11 cellular contexts compared by ENCODE assay signal in the genomic region with DNA sequence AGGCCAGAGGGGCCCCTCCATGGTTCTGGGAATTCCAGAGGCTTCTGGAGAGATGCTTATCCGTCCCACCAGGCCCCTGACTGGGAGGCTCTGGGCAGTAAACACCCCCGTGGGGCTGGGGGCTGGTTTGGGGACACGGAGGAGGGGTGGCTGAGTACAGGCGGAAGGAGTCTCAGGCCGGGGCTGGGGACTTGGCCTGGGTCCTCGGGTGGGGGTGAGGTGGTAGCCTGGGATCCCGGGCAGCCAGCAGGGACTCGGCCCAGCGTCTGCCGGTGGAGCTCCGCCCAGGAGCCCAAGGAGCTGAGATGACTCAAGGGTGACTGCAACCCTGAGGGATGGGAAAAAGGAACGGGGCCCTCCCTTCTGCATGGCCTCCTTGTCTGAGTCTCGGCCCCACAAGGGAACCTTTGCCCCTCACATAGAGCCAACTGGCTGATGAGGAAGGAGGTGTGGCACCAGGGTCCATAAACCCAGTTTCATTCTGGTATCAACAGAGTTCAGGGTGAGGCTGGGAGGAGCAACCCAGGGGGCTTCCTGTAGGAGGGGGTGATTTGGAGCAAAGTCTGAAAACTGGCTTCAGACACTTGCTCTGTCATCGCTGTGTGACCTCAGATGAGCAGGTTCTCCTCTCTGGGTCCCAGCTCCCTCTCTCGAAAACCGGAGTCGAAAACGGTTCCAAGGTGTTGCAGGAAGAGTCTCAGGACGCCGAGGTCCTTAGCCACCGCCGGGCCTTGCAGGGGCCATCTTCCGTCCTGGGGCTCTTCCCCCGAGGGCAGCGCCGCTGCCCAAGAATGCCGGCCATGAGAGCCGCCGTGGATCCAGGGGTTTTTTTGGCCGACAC. TPM values are rescaled to one million over a fixed set of nuclear protein-coding genes. Genes with fewer than 3 reads are reported as not detected.
A peak's percentile ranks its signal among the peaks of the same experiment; 100 is the strongest.
DNase-seq lines count a peak whose midpoint lies in the region; ATAC-seq, FAIRE-seq and TF ChIP-seq lines count a peak whose summit lies in the region.
"Had no signal": no experiment of that assay in that cellular context is flagged by ENCODE, and none has a peak within 500 bp of the region (broad histone marks: within the 10 kb centered on the region; RNA-seq: fewer than 3 reads in every experiment).

No MANE protein-coding gene starts in this region.

- no peak for TF ChIP-seq POLR2A in vagina (IDR thresholded peaks at IDR 0.05)

- H3K4me2 ChIP-seq in astrocyte (ENCODE audit: low read length) (peak overlapping the region; percentile 61), keratinocyte (ENCODE audit: control insufficient read depth, extremely low read depth, insufficient read depth, low read depth, low read length) (peak overlapping the region; percentile 88)

- FAIRE-seq in astrocyte (lab: Jason Lieb, UNC) (peak; percentile 34), keratinocyte (lab: Jason Lieb, UNC) (peak; percentile 89)

- dilution Hi-C loops in keratinocyte (cut with MboI; ENCODE audit: extremely low pct_ligation_motif_present, low sequenced_read_pairs): no loop called here

- no peak overlapping the region for H3K4me3 Mint-ChIP-seq in astrocyte (ENCODE audit: unreplicated experiment)
- H3K4me3 Mint-ChIP-seq: activated naive CD4-positive, alpha-beta T cell treated with anti-CD3 and anti-CD28 coated beads, Interleukin-2, amount 50 U/mL, for 24 hours had no signal

- H3K27ac Mint-ChIP-seq in astrocyte (ENCODE audit: unreplicated experiment): peak overlapping the region; percentile 84
- H3K27ac Mint-ChIP-seq: activated naive CD4-positive, alpha-beta T cell treated with anti-CD3 and anti-CD28 coated beads, Interleukin-2, amount 50 U/mL, for 24 hours had no signal

- H3K9ac ChIP-seq in astrocyte (ENCODE audit: low read length) (peak overlapping the region; percentile 70), keratinocyte (ENCODE audit: control insufficient read depth, extremely low read depth, insufficient read depth, low read length) (peak overlapping the region; percentile 83)

- H3K4me1 ChIP-seq in left ventricle myocardium inferior (no peaks in the 10 kb centered on the region), astrocyte (ENCODE audit: insufficient read depth, low read length) (peaks cover 22% of the 10 kb centered on the region), keratinocyte (ENCODE audit: control insufficient read depth, extremely low read depth, insufficient read depth, low read length) (peaks cover 8% of the 10 kb centered on the region), vagina (peaks cover 24% of the 10 kb centered on the region)

- H3K27me3 Mint-ChIP-seq in astrocyte (ENCODE audit: low read depth, unreplicated experiment): no peaks in the 10 kb centered on the region
- H3K27me3 Mint-ChIP-seq: activated naive CD4-positive, alpha-beta T cell treated with anti-CD3 and anti-CD28 coated beads, Interleukin-2, amount 50 U/mL, for 24 hours had no signal

- H2AFZ ChIP-seq in astrocyte (ENCODE audit: low read depth, low read length) (peak overlapping the region; percentile 54), keratinocyte (ENCODE audit: control insufficient read depth, low read length) (peak overlapping the region; percentile 63)

- no peak overlapping the region for H3K4me3 ChIP-seq in left ventricle myocardium inferior
- H3K4me3 ChIP-seq in astrocyte (ENCODE audit: insufficient read depth, low read depth, low read length): no peak overlapping the region
- peak overlapping the region; percentile 61 to 83 (median 78) for H3K4me3 ChIP-seq in keratinocyte (ENCODE audit: control insufficient read depth in 2 of 3, extremely low read depth in 1 of 3, insufficient read depth in 2 of 3, low read depth in 1 of 3, low read length in 3 of 3)
- H3K4me3 ChIP-seq in vagina: no peak overlapping the region
- H3K4me3 ChIP-seq: BLaER1 treated with 17β-estradiol and CSF1 and Interleukin-3, amounts not matched to agents 10 nM and 100 nM; SK-N-MC had no signal

- no peaks in the 10 kb centered on the region for H3K79me2 ChIP-seq in astrocyte (ENCODE audit: insufficient read depth, low read length)
- H3K79me2 ChIP-seq in keratinocyte (ENCODE audit: control insufficient read depth, insufficient read depth, low read length): peaks cover 20% of the 10 kb centered on the region

- DNase-seq in left cardiac atrium: peak; percentile 59
- no peak for DNase-seq in left ventricle myocardium inferior
- peak; percentile 70 for DNase-seq in astrocyte (ENCODE audit: low read depth)
- no peak for DNase-seq in keratinocyte (ENCODE audit: low read depth, low spot score)
- DNase-seq in vagina (ENCODE audit: extremely low spot score in 2 of 2): no peak
- DNase-seq in cerebellar cortex (ENCODE audit: low spot score): no peak
- DNase-seq in UCSD-AML1 (lab: John Stamatoyannopoulos, UW; ENCODE audit: unreplicated experiment): no peak
- no peak for DNase-seq in Kasumi-1 (lab: John Stamatoyannopoulos, UW)

- H3K9me3 Mint-ChIP-seq in astrocyte (ENCODE audit: unreplicated experiment): peaks cover 16% of the 10 kb centered on the region
- H3K9me3 Mint-ChIP-seq: activated naive CD4-positive, alpha-beta T cell treated with anti-CD3 and anti-CD28 coated beads, Interleukin-2, amount 50 U/mL, for 24 hours had no signal

- no peaks in the 10 kb centered on the region for H3K9me1 ChIP-seq in keratinocyte (ENCODE audit: control insufficient read depth, extremely low read depth, insufficient read depth, low read length)

- H3K4me1 Mint-ChIP-seq in astrocyte (ENCODE audit: low read depth, unreplicated experiment): peaks cover 1% of the 10 kb centered on the region
- H3K4me1 Mint-ChIP-seq: activated naive CD4-positive, alpha-beta T cell treated with anti-CD3 and anti-CD28 coated beads, Interleukin-2, amount 50 U/mL, for 24 hours had no signal

- intact Hi-C loops in left cardiac atrium (cut with DNase I) (no loop called here), left ventricle myocardium inferior (cut with micrococcal nuclease) (no loop called here), vagina (cut with DNase I) (no loop called here)

- H3K27me3 ChIP-seq in left ventricle myocardium inferior (ENCODE audit: low read depth) (peaks cover 17% of the 10 kb centered on the region), astrocyte (ENCODE audit: insufficient read depth, low read length) (no peaks in the 10 kb centered on the region), keratinocyte (ENCODE audit: control insufficient read depth, extremely low read depth, insufficient read depth, low read length) (no peaks in the 10 kb centered on the region), vagina (no peaks in the 10 kb centered on the region)
- H3K27me3 ChIP-seq: BLaER1 treated with 17β-estradiol and CSF1 and Interleukin-3, amounts not matched to agents 10 nM and 100 nM had no signal

- peak; percentile 14 to 57 for ATAC-seq in left cardiac atrium

- H3K36me3 Mint-ChIP-seq in astrocyte (ENCODE audit: low read depth, unreplicated experiment): peaks cover 2% of the 10 kb centered on the region
- H3K36me3 Mint-ChIP-seq: activated naive CD4-positive, alpha-beta T cell treated with anti-CD3 and anti-CD28 coated beads, Interleukin-2, amount 50 U/mL, for 24 hours had no signal

- H4K20me1 ChIP-seq in astrocyte (ENCODE audit: insufficient read depth, low read length) (no peaks in the 10 kb centered on the region), keratinocyte (ENCODE audit: control insufficient read depth, extremely low read depth, insufficient read depth, low read length) (peaks cover 4% of the 10 kb centered on the region)
- H4K20me1 ChIP-seq: BLaER1 treated with 17β-estradiol and CSF1 and Interleukin-3, amounts not matched to agents 10 nM and 100 nM had no signal

- H3K9me3 ChIP-seq in left ventricle myocardium inferior (replicated peaks): peaks cover 14% of the 10 kb centered on the region
- peaks cover 10% of the 10 kb centered on the region for H3K9me3 ChIP-seq in astrocyte (ENCODE audit: insufficient read depth, low read depth, low read length)
- H3K9me3 ChIP-seq in keratinocyte (ENCODE audit: control insufficient read depth, low read depth, low read length): peaks cover 4% of the 10 kb centered on the region
- no peaks in the 10 kb centered on the region for H3K9me3 ChIP-seq in vagina

- no peak overlapping the region for H3K27ac ChIP-seq in left ventricle myocardium inferior (replicated peaks)
- peak overlapping the region; percentile 85 for H3K27ac ChIP-seq in astrocyte (ENCODE audit: low read depth, low read length)
- H3K27ac ChIP-seq in keratinocyte (ENCODE audit: control insufficient read depth, insufficient read depth, low read length): peak overlapping the region; percentile 77
- H3K27ac ChIP-seq in vagina: peak overlapping the region; percentile 77
- H3K27ac ChIP-seq: SK-N-MC had no signal

- TF ChIP-seq CTCF in left ventricle myocardium inferior (IDR thresholded peaks at IDR 0.05; ENCODE audit: borderline replicate concordance) (no peak), astrocyte (IDR thresholded peaks at IDR 0.05; ENCODE audit: insufficient read depth, low read depth, low read length) (no peak), keratinocyte (optimal IDR thresholded peaks at IDR 0.05 in 1 of 3, IDR thresholded peaks at IDR 0.05 in 1 of 3, conservative IDR thresholded peaks at IDR 0.05 in 1 of 3; ENCODE audit: extremely low read depth in 1 of 3, insufficient read depth in 2 of 3, low read length in 3 of 3) (no peak), vagina (IDR thresholded peaks at IDR 0.05) (no peak)

- peaks cover 14% of the 10 kb centered on the region for H3K36me3 ChIP-seq in left ventricle myocardium inferior
- H3K36me3 ChIP-seq in astrocyte (ENCODE audit: insufficient read depth, low read length): no peaks in the 10 kb centered on the region
- peaks cover 7 to 8% of the 10 kb centered on the region in 2 experiments for H3K36me3 ChIP-seq in keratinocyte (ENCODE audit: control insufficient read depth in 2 of 2, extremely low read depth in 1 of 2, insufficient read depth in 2 of 2, low read length in 2 of 2)
- H3K36me3 ChIP-seq in vagina: no peaks in the 10 kb centered on the region

RNA-seq across cellular contexts. Expression of a gene that starts 0.8 kb away (rescaled TPM):
- total RNA-seq in left cardiac atrium (under 1 TPM in 1 of 2 donors, not detected in 1; 0.18 TPM), left ventricle myocardium inferior (not detected), astrocyte (0.36 and 0.43 TPM in 2 replicates), vagina (0.49 TPM)
- polyA plus RNA-seq in keratinocyte: 17.5 to 25.4 TPM (median 25.0 TPM) in 3 replicates
- 15.4 TPM for polyA plus RNA-seq in keratinocyte (2011; ENCODE audit: low read depth)
- 24.5 and 41.2 TPM in 2 replicates for polyA plus RNA-seq in keratinocyte (2011; cell fraction: cytosol; rRNA removed)
- 37.6 and 46.5 TPM in 2 replicates for polyA plus RNA-seq in keratinocyte (2011; cell fraction: nucleus; rRNA removed)
- polyA plus RNA-seq in keratinocyte (2012; ENCODE audit: low replicate concordance): 13.0 and 45.7 TPM in 2 replicates
- polyA minus RNA-seq in keratinocyte: 19.1 to 34.8 TPM (median 22.0 TPM) in 3 replicates
- 76.2 TPM for polyA minus RNA-seq in keratinocyte (2011; cell fraction: cytosol; rRNA and poly(A)+ RNA removed)
- polyA minus RNA-seq in keratinocyte (2011; cell fraction: nucleus; rRNA and poly(A)+ RNA removed): 35.4 and 39.8 TPM in 2 replicates

RNA-seq across cellular contexts. Expression of a gene that starts 43.0 kb away (rescaled TPM):
- 10 to 100 TPM; 48.9 to 49.7 TPM for total RNA-seq in left cardiac atrium
- 26.8 TPM for total RNA-seq in left ventricle myocardium inferior
- 60.0 and 67.3 TPM in 2 replicates for total RNA-seq in astrocyte
- 0.09 to 0.46 TPM in 2 of 3 replicates, not detected in the other for polyA plus RNA-seq in keratinocyte
- polyA plus RNA-seq in keratinocyte (2011; ENCODE audit: low read depth): 0.55 TPM
- polyA plus RNA-seq in keratinocyte (2011; cell fraction: cytosol; rRNA removed): 0.27 and 1.5 TPM in 2 replicates
- 0.38 and 1.4 TPM in 2 replicates for polyA plus RNA-seq in keratinocyte (2011; cell fraction: nucleus; rRNA removed)
- polyA plus RNA-seq in keratinocyte (2012; ENCODE audit: low replicate concordance): 0.19 and 1.4 TPM in 2 replicates
- polyA minus RNA-seq in keratinocyte: 0.16 to 0.59 TPM in 2 of 3 replicates, not detected in the other
- polyA minus RNA-seq in keratinocyte (2011; cell fraction: cytosol; rRNA and poly(A)+ RNA removed): 1.9 TPM
- polyA minus RNA-seq in keratinocyte (2011; cell fraction: nucleus; rRNA and poly(A)+ RNA removed): 0.84 and 2.8 TPM in 2 replicates
- 40.0 TPM for total RNA-seq in vagina

RNA-seq across cellular contexts. Expression of a gene that starts 45.5 kb away (rescaled TPM):
- 100 to 1,000 TPM in 1 of 2 donors, 10 to 100 TPM in 1; 90.1 to 131 TPM for total RNA-seq in left cardiac atrium
- total RNA-seq in left ventricle myocardium inferior: 55.6 TPM
- total RNA-seq in astrocyte: 366 and 386 TPM in 2 replicates
- 117 to 180 TPM (median 130 TPM) in 3 replicates for polyA plus RNA-seq in keratinocyte
- polyA plus RNA-seq in keratinocyte (2011; ENCODE audit: low read depth): 145 TPM
- polyA plus RNA-seq in keratinocyte (2011; cell fraction: cytosol; rRNA removed): 112 and 148 TPM in 2 replicates
- polyA plus RNA-seq in keratinocyte (2011; cell fraction: nucleus; rRNA removed): 151 and 213 TPM in 2 replicates
- 154 and 321 TPM in 2 replicates for polyA plus RNA-seq in keratinocyte (2012; ENCODE audit: low replicate concordance)
- 183 to 411 TPM (median 209 TPM) in 3 replicates for polyA minus RNA-seq in keratinocyte
- polyA minus RNA-seq in keratinocyte (2011; cell fraction: cytosol; rRNA and poly(A)+ RNA removed): 242 TPM
- 164 and 177 TPM in 2 replicates for polyA minus RNA-seq in keratinocyte (2011; cell fraction: nucleus; rRNA and poly(A)+ RNA removed)
- total RNA-seq in vagina: 230 TPM

RNA-seq across cellular contexts. Expression of a gene that starts 56.5 kb away (rescaled TPM):
- total RNA-seq in left cardiac atrium (not detected), left ventricle myocardium inferior (not detected), astrocyte (not detected in 2 replicates), vagina (not detected)
- not detected in 3 replicates for polyA plus RNA-seq in keratinocyte
- polyA plus RNA-seq in keratinocyte (2011; ENCODE audit: low read depth): not detected
- not detected in 2 replicates for polyA plus RNA-seq in keratinocyte (2011; cell fraction: cytosol; rRNA removed)
- polyA plus RNA-seq in keratinocyte (2011; cell fraction: nucleus; rRNA removed): not detected in 2 replicates
- not detected in 2 replicates for polyA plus RNA-seq in keratinocyte (2012; ENCODE audit: low replicate concordance)
- polyA minus RNA-seq in keratinocyte: not detected in 3 replicates
- polyA minus RNA-seq in keratinocyte (2011; cell fraction: cytosol; rRNA and poly(A)+ RNA removed): not detected
- not detected in 2 replicates for polyA minus RNA-seq in keratinocyte (2011; cell fraction: nucleus; rRNA and poly(A)+ RNA removed)

Comparison
In these comparisons a context has a peak if more than half of its experiments do, and no peak if none do; other contexts are left out.
1. DNase-seq: peak in left cardiac atrium (single experiment) and astrocyte (single experiment); none in left ventricle myocardium inferior (single experiment), keratinocyte (single experiment), vagina (0 of 2), cerebellar cortex (single experiment), UCSD-AML1 (single experiment) and Kasumi-1 (0 of 2).
2. H3K4me3 ChIP-seq: peak in keratinocyte (3 of 3); none in left ventricle myocardium inferior (single experiment), astrocyte (single experiment) and vagina (0 of 2).